Comparison of ENCODE assay signal across 8 cellular contexts in the genomic region with DNA sequence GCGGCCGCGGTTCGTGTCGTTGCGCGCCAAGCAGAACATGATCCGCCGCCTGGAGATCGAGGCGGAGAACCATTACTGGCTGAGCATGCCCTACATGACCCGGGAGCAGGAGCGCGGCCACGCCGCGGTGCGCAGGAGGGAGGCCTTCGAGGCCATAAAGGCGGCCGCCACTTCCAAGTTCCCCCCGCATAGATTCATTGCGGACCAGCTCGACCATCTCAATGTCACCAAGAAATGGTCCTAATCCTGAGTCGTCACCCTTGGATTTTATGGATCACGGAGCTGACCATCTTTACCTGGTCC. TPM values are rescaled to one million over a fixed set of nuclear protein-coding genes. Genes with fewer than 3 reads are reported as not detected.
DNase-seq lines count a peak whose midpoint lies in the region; ATAC-seq and TF ChIP-seq lines count a peak whose summit lies in the region.

No MANE protein-coding gene starts in this region.

- no peaks in the 10 kb centered on the region for H3K9me3 ChIP-seq in right atrium auricular region
- H3K9me3 ChIP-seq in spleen: no peaks in the 10 kb centered on the region

- H3K4me1 Mint-ChIP-seq in activated CD4-positive, alpha-beta memory T cell treated with anti-CD3 and anti-CD28 coated beads, Interleukin-2, amount 10 ng/mL, durations not matched to agents 7 days and 5 days: peaks cover 44% of the 10 kb centered on the region

- CTCF ChIA-PET in activated CD4-positive, alpha-beta memory T cell treated with anti-CD3 and anti-CD28 coated beads, Interleukin-2, amount 10 ng/mL, durations not matched to agents 7 days and 5 days (lab: Charles Lee): interaction anchor here (0.7 to 3.3 kb wide), 11 partner anchors 9 to 300 kb away, joined by 3 to 26 read pairs (median 7); no protein-coding TSS in a partner anchor

- H3K9me3 Mint-ChIP-seq in activated CD4-positive, alpha-beta memory T cell treated with anti-CD3 and anti-CD28 coated beads, Interleukin-2, amount 10 ng/mL, durations not matched to agents 7 days and 5 days: no peaks in the 10 kb centered on the region

- H3K27ac ChIP-seq in right atrium auricular region: peak overlapping the region; percentile 94
- H3K27ac ChIP-seq in spleen: peak overlapping the region; percentile 85 to 98 (median 95)

- peak overlapping the region; percentile 99 for H3K4me3 Mint-ChIP-seq in activated CD4-positive, alpha-beta memory T cell treated with anti-CD3 and anti-CD28 coated beads, Interleukin-2, amount 10 ng/mL, durations not matched to agents 7 days and 5 days

- H3K27me3 ChIP-seq in right atrium auricular region (no peaks in the 10 kb centered on the region), spleen (replicated peaks in 1 of 7) (no peaks in the 10 kb centered on the region)

- peak overlapping the region; percentile 93 for H3K27ac Mint-ChIP-seq in activated CD4-positive, alpha-beta memory T cell treated with anti-CD3 and anti-CD28 coated beads, Interleukin-2, amount 10 ng/mL, durations not matched to agents 7 days and 5 days

- TF ChIP-seq CTCF in right atrium auricular region (IDR thresholded peaks at IDR 0.05): no peak
- TF ChIP-seq CTCF in spleen (IDR thresholded peaks at IDR 0.05 in 8 of 11, conservative IDR thresholded peaks at IDR 0.05 in 3 of 11): peak in 1 of 11 experiments; percentile 1

- POLR2A ChIA-PET in activated CD4-positive, alpha-beta memory T cell treated with anti-CD3 and anti-CD28 coated beads, Interleukin-2, amount 10 ng/mL, durations not matched to agents 7 days and 5 days (lab: Charles Lee): interaction anchor here (0.8 to 3.1 kb wide), 33 partner anchors 8 to 1314 kb away, joined by 3 to 36 read pairs (median 4); partner anchors contain the start of genes EEF1AKMT1, LATS2, MICU2 and XPO4

- intact Hi-C loops in spleen (cut with DNase I; ENCODE audit: low total_unique reads): no loop called here

- peak; percentile 21 for DNase-seq in stimulated activated CD4-positive, alpha-beta T cell treated with anti-CD3 and anti-CD28 coated beads, Interleukin-2, amount 100 ng/mL, for 4 hours (ENCODE audit: low read depth)
- DNase-seq in stimulated activated CD4-positive, alpha-beta T cell treated with anti-CD3 and anti-CD28 coated beads, Interleukin-4, amount 100 ng/mL, for 24 hours: no peak
- no peak for DNase-seq in activated CD4-positive, alpha-beta memory T cell treated with anti-CD3 and anti-CD28 coated beads, Interleukin-2, amount 10 ng/mL, durations not matched to agents 7 days and 5 days
- DNase-seq in right atrium auricular region (ENCODE audit: low spot score) (no peak), spleen (no peak), DMS79 treated with DMSO at 0.1 percent for 48 hours (lab: John Stamatoyannopoulos, UW) (no peak), EL (no peak)

- H3K4me1 ChIP-seq in right atrium auricular region (peaks cover 0 to 17% of the 10 kb centered on the region in 2 donors), spleen (peaks cover 9 to 37% (median 24%) of the 10 kb centered on the region in 6 donors)

- no peak for TF ChIP-seq POLR2A in spleen (IDR thresholded peaks at IDR 0.05)

- peak; percentile 18 for ATAC-seq in HG03064 (IDR thresholded peaks at IDR 0.05; ENCODE audit: low read depth, unreplicated experiment)

- H3K27me3 Mint-ChIP-seq in activated CD4-positive, alpha-beta memory T cell treated with anti-CD3 and anti-CD28 coated beads, Interleukin-2, amount 10 ng/mL, durations not matched to agents 7 days and 5 days: no peaks in the 10 kb centered on the region

- H3K4me3 ChIP-seq in right atrium auricular region (peak overlapping the region; percentile 77), spleen (peak overlapping the region; percentile 62 to 96 (median 90))

- peaks cover 27% of the 10 kb centered on the region for H3K36me3 Mint-ChIP-seq in activated CD4-positive, alpha-beta memory T cell treated with anti-CD3 and anti-CD28 coated beads, Interleukin-2, amount 10 ng/mL, durations not matched to agents 7 days and 5 days (ENCODE audit: low read depth)

- 0% methylated on average over 14 to 26 of the region's 26 CpGs for WGBS in spleen, 5 donors

- H3K36me3 ChIP-seq in right atrium auricular region (no peaks in the 10 kb centered on the region), spleen (no peaks in the 10 kb centered on the region)

RNA-seq across cellular contexts. Expression of gene MRPL57, which starts 0.5 kb away (rescaled TPM):
- 10 to 100 TPM; 18.2 to 18.5 TPM for total RNA-seq in activated CD4-positive, alpha-beta memory T cell treated with anti-CD3 and anti-CD28 coated beads, Interleukin-2, amount 10 ng/mL, durations not matched to agents 7 days and 5 days
- total RNA-seq in right atrium auricular region: 10 to 100 TPM; 31.3 to 35.6 TPM
- total RNA-seq in spleen: 10 to 100 TPM; 11.5 to 26.4 (median 15.7) TPM
- polyA plus RNA-seq in spleen: 10 to 100 TPM; 21.1 to 24.8 (median 24.6) TPM

RNA-seq across cellular contexts. Expression of gene SKA3, which starts 0.6 kb away (rescaled TPM):
- total RNA-seq in activated CD4-positive, alpha-beta memory T cell treated with anti-CD3 and anti-CD28 coated beads, Interleukin-2, amount 10 ng/mL, durations not matched to agents 7 days and 5 days: 10 to 100 TPM; 33.2 to 34.7 TPM
- total RNA-seq in right atrium auricular region (1 to 10 TPM in 1 of 2 donors, not detected in 1; 2.0 TPM), spleen (1 to 10 TPM; 1.4 to 5.0 (median 3.7) TPM)
- 1 to 10 TPM in 2 of 3 donors, under 1 TPM in 1; 0.65 to 2.6 (median 1.8) TPM for polyA plus RNA-seq in spleen

RNA-seq across cellular contexts. Expression of gene SAP18, which starts 37.0 kb away (rescaled TPM):
- total RNA-seq in activated CD4-positive, alpha-beta memory T cell treated with anti-CD3 and anti-CD28 coated beads, Interleukin-2, amount 10 ng/mL, durations not matched to agents 7 days and 5 days: 100 to 1,000 TPM; 183 to 193 TPM
- total RNA-seq in right atrium auricular region: 10 to 100 TPM; 57.5 to 74.8 TPM
- 100 to 1,000 TPM in 4 of 7 donors, 10 to 100 TPM in 3; 48.8 to 153 (median 144) TPM for total RNA-seq in spleen
- polyA plus RNA-seq in spleen: 10 to 100 TPM; 62.9 to 75.9 (median 67.8) TPM

Comparison
In these comparisons a context has a peak if more than half of its experiments do, and no peak if none do; other contexts are left out.
1. RNA of gene SKA3, which starts 0.6 kb away (total RNA-seq): 33.2 to 34.7 TPM in activated CD4-positive, alpha-beta memory T cell treated with anti-CD3 and anti-CD28 coated beads, Interleukin-2, amount 10 ng/mL, durations not matched to agents 7 days and 5 days; 1.4 to 5.0 TPM in spleen and 2.0 TPM in right atrium auricular region; every median in the first group is over 4 times any median in the second.